Comparison of ENCODE assay signal across 12 cellular contexts in the genomic region with DNA sequence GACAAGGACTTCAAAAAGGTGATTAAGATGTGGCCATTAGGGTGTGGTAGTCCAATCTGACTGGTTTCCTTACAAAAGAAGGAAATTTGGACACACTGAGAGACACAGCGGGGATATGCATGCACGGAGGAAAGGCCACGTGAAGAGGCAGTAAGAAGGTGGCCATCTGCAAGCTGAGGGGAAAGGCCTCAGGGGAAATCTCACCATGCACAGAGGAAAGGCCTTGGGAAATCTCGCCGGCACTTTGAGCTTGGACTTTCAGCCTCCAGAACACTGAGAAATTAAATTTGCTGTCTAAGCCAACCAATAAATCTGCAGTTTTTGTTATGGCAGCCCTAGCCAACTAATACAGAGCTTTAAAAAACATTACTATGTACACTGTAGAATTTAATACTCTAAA.
"Had no signal": no experiment of that assay in that cellular context is flagged by ENCODE, and none has a peak within 500 bp of the region (broad histone marks: within the 10 kb centered on the region; RNA-seq: fewer than 3 reads in every experiment).

No MANE protein-coding gene starts in this region.

- H3K27me3 Mint-ChIP-seq: activated CD4-positive, alpha-beta T cell treated with anti-CD3 and anti-CD28 coated beads, Interleukin-2, amount 10 ng/mL, durations not matched to agents 7 days and 5 days; dendritic cell treated with granulocyte-macrophage colony-stimulating factor and Interleukin-4, amounts not matched to agents 40 ng/mL and 50 ng/mL, for 4 days; stimulated activated naive B cell treated with anti-CD40 and anti-IgM and Interleukin-4, amounts not matched to agents 10 μg/mL and 1 μg/mL and 100 μg/mL, for 72 hours had no signal

- H3K4me3 Mint-ChIP-seq: activated CD4-positive, alpha-beta T cell treated with anti-CD3 and anti-CD28 coated beads, Interleukin-2, amount 10 ng/mL, durations not matched to agents 7 days and 5 days; dendritic cell treated with granulocyte-macrophage colony-stimulating factor and Interleukin-4, amounts not matched to agents 40 ng/mL and 50 ng/mL, for 4 days; stimulated activated naive B cell treated with anti-CD40 and anti-IgM and Interleukin-4, amounts not matched to agents 10 μg/mL and 1 μg/mL and 100 μg/mL, for 72 hours; T-helper 2 cell treated with Interferon-gamma antibody and Interleukin-4, amounts not matched to agents 5 μg/mL and 100 μg/mL, for 36 hours had no signal

- H3K9me3 ChIP-seq: thyroid gland, vagina had no signal

- H3K27me3 ChIP-seq: foreskin keratinocyte, thyroid gland, vagina had no signal

- H3K9me3 Mint-ChIP-seq: activated CD4-positive, alpha-beta T cell treated with anti-CD3 and anti-CD28 coated beads, Interleukin-2, amount 10 ng/mL, durations not matched to agents 7 days and 5 days; dendritic cell treated with granulocyte-macrophage colony-stimulating factor and Interleukin-4, amounts not matched to agents 40 ng/mL and 50 ng/mL, for 4 days; stimulated activated naive B cell treated with anti-CD40 and anti-IgM and Interleukin-4, amounts not matched to agents 10 μg/mL and 1 μg/mL and 100 μg/mL, for 72 hours; T-helper 2 cell treated with Interferon-gamma antibody and Interleukin-4, amounts not matched to agents 5 μg/mL and 100 μg/mL, for 36 hours had no signal

- DNase-seq: activated CD4-positive, alpha-beta T cell treated with anti-CD3 and anti-CD28 coated beads, Interleukin-2, amount 10 ng/mL, durations not matched to agents 7 days and 5 days; activated naive CD4-positive, alpha-beta T cell; anterior cingulate cortex; cerebellar nuclear complex; effector memory CD4-positive, alpha-beta T cell; foreskin keratinocyte; retina; stimulated activated naive B cell treated with anti-CD40 and anti-IgM and Interleukin-4, amounts not matched to agents 10 μg/mL and 1 μg/mL and 100 μg/mL, for 72 hours; thyroid gland had no signal

- H3K4me3 ChIP-seq: thyroid gland, vagina had no signal

- ATAC-seq: foreskin keratinocyte; stimulated activated naive B cell treated with anti-CD40 and anti-IgM and Interleukin-4, amounts not matched to agents 10 μg/mL and 1 μg/mL and 100 μg/mL, for 72 hours had no signal

- H3K36me3 ChIP-seq: thyroid gland, vagina had no signal

- H3K27ac ChIP-seq: foreskin keratinocyte, thyroid gland, vagina had no signal

- H3K27ac Mint-ChIP-seq: activated CD4-positive, alpha-beta T cell treated with anti-CD3 and anti-CD28 coated beads, Interleukin-2, amount 10 ng/mL, durations not matched to agents 7 days and 5 days; dendritic cell treated with granulocyte-macrophage colony-stimulating factor and Interleukin-4, amounts not matched to agents 40 ng/mL and 50 ng/mL, for 4 days; stimulated activated naive B cell treated with anti-CD40 and anti-IgM and Interleukin-4, amounts not matched to agents 10 μg/mL and 1 μg/mL and 100 μg/mL, for 72 hours; T-helper 2 cell treated with Interferon-gamma antibody and Interleukin-4, amounts not matched to agents 5 μg/mL and 100 μg/mL, for 36 hours had no signal
